ENCODE assay signal across 1 cellular context in the genomic region with DNA sequence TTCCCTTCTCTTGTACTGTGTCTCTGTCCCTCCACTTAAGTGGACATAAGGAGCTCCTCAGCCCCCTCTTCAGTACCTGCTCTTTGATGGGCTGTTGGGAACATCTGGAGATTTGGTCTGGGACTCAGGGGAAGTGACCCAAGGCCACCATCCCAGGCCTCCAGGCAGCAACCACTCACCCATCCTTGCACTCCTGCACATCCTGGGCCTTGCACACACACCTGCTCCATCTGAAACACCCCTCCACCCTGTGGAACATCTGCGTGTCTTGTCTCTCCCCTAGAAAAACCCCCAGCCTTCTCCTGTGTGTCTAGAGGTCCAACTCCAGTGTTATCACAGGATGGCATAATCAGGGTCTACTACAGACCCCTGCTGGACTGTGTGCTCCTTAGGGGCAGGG.
TF ChIP-seq lines count a peak whose summit lies in the region.

No MANE protein-coding gene starts in this region.

TF ChIP-seq in endothelial cell of umbilical vein, 7 proteins besides CTCF, POLR2A, EP300 and RAD21:
- TF ChIP-seq GATA2 (IDR thresholded peaks at IDR 0.05; ENCODE audit: insufficient read depth, insufficient read length, low read depth, low read length) (no peak), POLR2AphosphoS5 (IDR thresholded peaks at IDR 0.05; ENCODE audit: insufficient read depth, low read depth, low read length) (no peak), FOS (IDR thresholded peaks at IDR 0.05; ENCODE audit: borderline replicate concordance, insufficient read depth, low read length) (no peak), EZH2 (IDR thresholded peaks at IDR 0.05; ENCODE audit: borderline replicate concordance, low read depth, low read length, severe bottlenecking) (no peak), MYC (IDR thresholded peaks at IDR 0.05; ENCODE audit: low read depth, low read length) (no peak), JUN (IDR thresholded peaks at IDR 0.05; ENCODE audit: borderline replicate concordance, insufficient read depth, insufficient read length, low read depth) (no peak)
- TF ChIP-seq, protein P1, sequence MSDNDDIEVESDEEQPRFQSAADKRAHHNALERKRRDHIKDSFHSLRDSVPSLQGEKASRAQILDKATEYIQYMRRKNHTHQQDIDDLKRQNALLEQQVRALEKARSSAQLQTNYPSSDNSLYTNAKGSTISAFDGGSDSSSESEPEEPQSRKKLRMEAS (IDR thresholded peaks at IDR 0.05; ENCODE audit: insufficient read depth, insufficient read length) = no peak
TF ChIP-seq in endothelial cell of umbilical vein: peak in this region for 0.
